In genomic region chr10:79980711-79981110, GRCh38 we compare ENCODE assay signal across 15 cellular contexts. TPM values are rescaled to one million over a fixed set of nuclear protein-coding genes. Genes with fewer than 3 reads are reported as not detected.
A peak's percentile ranks its signal among the peaks of the same experiment; 100 is the strongest.
DNase-seq lines count a peak whose midpoint lies in the region; ATAC-seq, FAIRE-seq and TF ChIP-seq lines count a peak whose summit lies in the region.
"Had no signal": no experiment of that assay in that cellular context is flagged by ENCODE, and none has a peak within 500 bp of the region (broad histone marks: within the 10 kb centered on the region; RNA-seq: fewer than 3 reads in every experiment).

No MANE protein-coding gene starts in this region.

- no peak for FAIRE-seq in small intestine (lab: Jason Lieb, UNC)
- FAIRE-seq: frontal cortex had no signal

- TF ChIP-seq CTCF in heart left ventricle (IDR thresholded peaks at IDR 0.05) (no peak), VCaP (conservative IDR thresholded peaks at IDR 0.05) (no peak), esophagus muscularis mucosa (IDR thresholded peaks at IDR 0.05) (no peak)

- H3K9me3 ChIP-seq in heart left ventricle (peaks cover 0 to 7% (median 0%) of the 10 kb centered on the region in 12 donors), iPS-18a (ENCODE audit: control insufficient read depth, low read depth, low read length) (no peaks in the 10 kb centered on the region), small intestine (ENCODE audit: control insufficient read depth, low read depth) (no peaks in the 10 kb centered on the region), esophagus muscularis mucosa (no peaks in the 10 kb centered on the region)

- H3K9ac ChIP-seq in iPS-18a (ENCODE audit: low read length): no peak overlapping the region

- 84 to 86% (median 85%) methylated on average over 3 of the region's 3 CpGs for WGBS in heart left ventricle, 4 donors
- WGBS in small intestine, 3 donors: 81 to 93% (median 87%) methylated on average over 3 of the region's 3 CpGs
- WGBS in esophagus muscularis mucosa: 92% methylated on average over 3 of the region's 3 CpGs

- H3K36me3 Mint-ChIP-seq in stimulated activated naive B cell treated with anti-CD40 and anti-IgM and Interleukin-4, amounts not matched to agents 10 μg/mL and 1 μg/mL and 100 μg/mL, for 72 hours: peaks cover 1 to 13% of the 10 kb centered on the region in 2 donors

- H3K4me1 Mint-ChIP-seq in stimulated activated naive B cell treated with anti-CD40 and anti-IgM and Interleukin-4, amounts not matched to agents 10 μg/mL and 1 μg/mL and 100 μg/mL, for 72 hours: peaks cover 7 to 31% of the 10 kb centered on the region in 2 donors

- H3K27ac Mint-ChIP-seq in stimulated activated naive B cell treated with anti-CD40 and anti-IgM and Interleukin-4, amounts not matched to agents 10 μg/mL and 1 μg/mL and 100 μg/mL, for 72 hours: no peak overlapping the region
- H3K27ac Mint-ChIP-seq: immature natural killer cell had no signal

- no peak for TF ChIP-seq EP300 in esophagus muscularis mucosa (IDR thresholded peaks at IDR 0.05)

- H3K36me3 ChIP-seq in heart left ventricle (no peaks in the 10 kb centered on the region), iPS-18a (ENCODE audit: control insufficient read depth, low read depth, low read length) (no peaks in the 10 kb centered on the region), small intestine (ENCODE audit: control insufficient read depth in 2 of 2, insufficient read depth in 2 of 2, low read length in 2 of 2) (no peaks in the 10 kb centered on the region), esophagus muscularis mucosa (no peaks in the 10 kb centered on the region)

- H3K27me3 ChIP-seq in heart left ventricle (peaks cover 0 to 32% (median 0%) of the 10 kb centered on the region in 9 donors), iPS-18a (ENCODE audit: control insufficient read depth, insufficient read depth, low read length) (peaks cover 33% of the 10 kb centered on the region), small intestine (ENCODE audit: control insufficient read depth in 2 of 2, insufficient read depth in 2 of 2, low read length in 2 of 2) (peaks cover 0 to 2% of the 10 kb centered on the region in 2 donors), esophagus muscularis mucosa (peaks cover 0 to 7% (median 0%) of the 10 kb centered on the region in 4 donors)

- H3K27ac ChIP-seq in heart left ventricle (peak overlapping the region in 8 of 12 donors; percentile 5 to 92 (median 86)), VCaP (peak overlapping the region; percentile 92), iPS-18a (ENCODE audit: low read length) (no peak overlapping the region), small intestine (ENCODE audit: low read depth in 1 of 2, low read length in 1 of 2) (no peak overlapping the region), esophagus muscularis mucosa (replicated peaks in 1 of 4) (peak overlapping the region in 1 of 4 donors; percentile 88)

- POLR2A ChIA-PET in HEK293T (lab: Yijun Ruan, JAX): no interaction called here

- DNase-seq in heart left ventricle (no peak), left ventricle myocardium superior (no peak), HEK293T (ENCODE audit: extremely low spot score) (no peak), small intestine (no peak), esophagus muscularis mucosa (ENCODE audit: extremely low spot score) (no peak)
- no peak for DNase-seq in stimulated activated naive B cell treated with anti-CD40 and anti-IgM and Interleukin-4, amounts not matched to agents 10 μg/mL and 1 μg/mL and 100 μg/mL, for 72 hours
- DNase-seq: activated naive CD4-positive, alpha-beta T cell treated with Interleukin-2 at 50 U/mL for 16 hours; immature natural killer cell; Karpas-422; SHP77 treated with DMSO at 0.1 percent for 48 hours; stimulated activated CD4-positive, alpha-beta T cell treated with anti-CD3 and anti-CD28 coated beads, Interleukin-2, amount 100 ng/mL, for 24 hours had no signal

- H3K4me1 ChIP-seq in heart left ventricle (peaks cover 0 to 38% (median 13%) of the 10 kb centered on the region in 12 donors), iPS-18a (ENCODE audit: control insufficient read depth, low read depth, low read length) (peaks cover 8% of the 10 kb centered on the region), small intestine (ENCODE audit: control insufficient read depth in 2 of 2, insufficient read depth in 1 of 2, low read depth in 1 of 2, low read length in 1 of 2) (peaks cover 0 to 2% of the 10 kb centered on the region in 2 donors), esophagus muscularis mucosa (peaks cover 15 to 26% (median 22%) of the 10 kb centered on the region in 4 donors)

- peaks cover 76 to 81% of the 10 kb centered on the region in 2 donors for H3K27me3 Mint-ChIP-seq in stimulated activated naive B cell treated with anti-CD40 and anti-IgM and Interleukin-4, amounts not matched to agents 10 μg/mL and 1 μg/mL and 100 μg/mL, for 72 hours

- intact Hi-C loops in heart left ventricle (cut with DNase I): loop anchor here in 1 of 10 donors (10.0 kb wide), 1 partner anchor 64 kb away; no protein-coding TSS in a partner anchor
- intact Hi-C loops in left ventricle myocardium superior (cut with micrococcal nuclease): no loop called here
- intact Hi-C loops in esophagus muscularis mucosa (cut with DNase I): no loop called here

- CTCF ChIA-PET in HEK293T (lab: Yijun Ruan, JAX): no interaction called here

- no peak for TF ChIP-seq POLR2A in heart left ventricle (IDR thresholded peaks at IDR 0.05)
- TF ChIP-seq POLR2A in esophagus muscularis mucosa (IDR thresholded peaks at IDR 0.05; ENCODE audit: low read depth): no peak

- peak overlapping the region; percentile 82 to 88 for H3K4me3 Mint-ChIP-seq in stimulated activated naive B cell treated with anti-CD40 and anti-IgM and Interleukin-4, amounts not matched to agents 10 μg/mL and 1 μg/mL and 100 μg/mL, for 72 hours

- H3K9me3 Mint-ChIP-seq in stimulated activated naive B cell treated with anti-CD40 and anti-IgM and Interleukin-4, amounts not matched to agents 10 μg/mL and 1 μg/mL and 100 μg/mL, for 72 hours: peaks cover 2 to 6% of the 10 kb centered on the region in 2 donors

- ATAC-seq in heart left ventricle (no peak), left ventricle myocardium superior (no peak)
- ATAC-seq in stimulated activated naive B cell treated with anti-CD40 and anti-IgM and Interleukin-4, amounts not matched to agents 10 μg/mL and 1 μg/mL and 100 μg/mL, for 72 hours (replicated peaks): no peak

- no peak overlapping the region for H3K4me3 ChIP-seq in heart left ventricle
- peak overlapping the region; percentile 72 for H3K4me3 ChIP-seq in iPS-18a (ENCODE audit: low read length)
- H3K4me3 ChIP-seq in small intestine (ENCODE audit: low read depth in 1 of 2, low read length in 2 of 2): no peak overlapping the region
- no peak overlapping the region for H3K4me3 ChIP-seq in esophagus muscularis mucosa

TF ChIP-seq in HEK293T, 16 proteins besides CTCF, POLR2A, EP300 and RAD21:
- no peak for TF ChIP-seq CTBP1 (IDR thresholded peaks at IDR 0.05; ENCODE audit: borderline replicate concordance)
- TF ChIP-seq FOXM1 (IDR thresholded peaks at IDR 0.05; ENCODE audit: borderline replicate concordance): no peak
- TF ChIP-seq PKNOX1 (IDR thresholded peaks at IDR 0.05): no peak
- no peak for TF ChIP-seq HDGF (IDR thresholded peaks at IDR 0.05; ENCODE audit: borderline replicate concordance)
- no peak for TF ChIP-seq ELF4 (IDR thresholded peaks at IDR 0.05)
- TF ChIP-seq L3MBTL2 (conservative IDR thresholded peaks at IDR 0.05): no peak
- TF ChIP-seq SUZ12 (IDR thresholded peaks at IDR 0.05): no peak
- TF ChIP-seq ZNF384 (IDR thresholded peaks at IDR 0.05): no peak
- no peak for TF ChIP-seq FOXA1 (IDR thresholded peaks at IDR 0.05)
- no peak for TF ChIP-seq FOXK2 (IDR thresholded peaks at IDR 0.05)
- no peak for TF ChIP-seq LEF1 (IDR thresholded peaks at IDR 0.05; ENCODE audit: borderline replicate concordance)
- TF ChIP-seq SP1 (IDR thresholded peaks at IDR 0.05): no peak
- no peak for TF ChIP-seq TARDBP (IDR thresholded peaks at IDR 0.05)
- no peak for TF ChIP-seq BHLHE40 (IDR thresholded peaks at IDR 0.05; ENCODE audit: borderline replicate concordance)
- no peak for TF ChIP-seq NFRKB (IDR thresholded peaks at IDR 0.05)
- TF ChIP-seq ARNT (IDR thresholded peaks at IDR 0.05): no peak

RNA-seq across cellular contexts. Expression of gene SFTPD, which starts 31.8 kb away (rescaled TPM):
- total RNA-seq in heart left ventricle (1 to 10 TPM in 5 of 9 donors, under 1 TPM in 3, not detected in 1; 0.21 to 1.9 (median 1.1) TPM), left ventricle myocardium superior (0.69 TPM), esophagus muscularis mucosa (1 to 10 TPM in 3 of 4 donors, under 1 TPM in 1; 0.83 to 3.0 (median 1.5) TPM)
- polyA plus RNA-seq in heart left ventricle (under 1 TPM; 0.12 to 0.27 TPM), small intestine (1 to 10 TPM in 1 of 3 donors, under 1 TPM in 2; 0.18 to 1.1 (median 0.81) TPM)
- total RNA-seq: urinary bladder had no signal
- polyA plus RNA-seq: immature natural killer cell had no signal

Comparison
In these comparisons a context has a peak if more than half of its experiments do, and no peak if none do; other contexts are left out.
1. H3K27ac ChIP-seq: peak in heart left ventricle (8 of 12) and VCaP (single experiment); none in iPS-18a (single experiment) and small intestine (0 of 2).